Comparison of ENCODE assay signal across 26 cellular contexts in the genomic region with DNA sequence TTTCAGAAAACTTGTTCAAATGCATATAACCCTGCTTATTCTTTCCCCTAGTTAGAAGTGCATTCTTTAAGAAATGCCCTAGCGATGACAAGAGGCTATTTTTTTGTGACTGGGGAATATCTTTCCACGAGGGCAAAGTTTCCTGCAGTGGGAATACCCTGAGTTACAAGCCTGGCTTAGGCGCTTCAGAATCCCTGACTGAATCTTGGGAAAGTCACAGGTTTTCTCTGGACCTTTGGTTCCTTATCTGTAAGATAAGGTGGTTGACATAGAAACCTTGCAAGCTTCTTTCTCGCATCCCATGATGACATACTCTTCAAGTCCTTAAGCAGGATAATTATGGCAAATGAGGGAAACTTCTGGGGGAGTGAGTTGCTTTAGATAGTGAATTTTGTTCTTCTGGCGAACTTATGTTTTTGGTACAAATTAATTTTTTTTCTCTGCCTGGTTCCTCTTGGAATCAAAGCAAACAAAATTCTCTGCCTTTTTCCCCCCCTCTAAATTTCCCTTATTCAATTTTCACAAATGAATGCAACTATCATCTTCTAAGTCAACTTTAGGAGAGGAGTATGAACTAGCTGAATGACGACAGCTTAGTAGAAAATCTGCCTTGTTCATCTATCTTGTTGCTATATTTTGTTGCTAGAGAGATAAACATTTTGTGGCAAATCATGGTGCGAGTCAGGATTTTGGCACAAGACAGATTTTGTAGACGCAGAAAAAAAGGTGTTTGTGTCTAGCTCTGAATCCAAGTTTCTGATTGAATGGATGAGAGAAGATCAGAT.
DNase-seq lines count a peak whose midpoint lies in the region; ATAC-seq and TF ChIP-seq lines count a peak whose summit lies in the region.
"Had no signal": no experiment of that assay in that cellular context is flagged by ENCODE, and none has a peak within 500 bp of the region (broad histone marks: within the 10 kb centered on the region; RNA-seq: fewer than 3 reads in every experiment).

No MANE protein-coding gene starts in this region.

- H3K4me3 ChIP-seq in GM23338 (no peak overlapping the region), hepatocyte (no peak overlapping the region)
- H3K4me3 ChIP-seq: BLaER1, GM12878 had no signal

- POLR2A ChIA-PET in activated CD4-positive, alpha-beta memory T cell treated with anti-CD3 and anti-CD28 coated beads for 36 hours (lab: Charles Lee): no interaction called here

- H3K9me3 Mint-ChIP-seq in GM23338: no peaks in the 10 kb centered on the region
- H3K9me3 Mint-ChIP-seq in stimulated activated naive B cell treated with anti-CD40 and anti-IgM and Interleukin-4, amounts not matched to agents 10 μg/mL and 1 μg/mL and 100 μg/mL, for 72 hours: peaks cover 0 to 1% of the 10 kb centered on the region in 2 donors
- H3K9me3 Mint-ChIP-seq in activated CD4-positive, alpha-beta memory T cell treated with anti-CD3 and anti-CD28 coated beads for 36 hours: no peaks in the 10 kb centered on the region

- no peaks in the 10 kb centered on the region for H3K27me3 Mint-ChIP-seq in GM23338 (ENCODE audit: insufficient read depth, low read depth, poor library complexity)
- H3K27me3 Mint-ChIP-seq in stimulated activated naive B cell treated with anti-CD40 and anti-IgM and Interleukin-4, amounts not matched to agents 10 μg/mL and 1 μg/mL and 100 μg/mL, for 72 hours: no peaks in the 10 kb centered on the region
- peaks cover 3% of the 10 kb centered on the region for H3K27me3 Mint-ChIP-seq in activated CD4-positive, alpha-beta memory T cell treated with anti-CD3 and anti-CD28 coated beads for 36 hours
- H3K27me3 Mint-ChIP-seq: CD4-positive, alpha-beta memory T cell had no signal

- no peak for TF ChIP-seq CTCF in GM23338 (conservative IDR thresholded peaks at IDR 0.05; ENCODE audit: low read depth in 2 of 2)
- TF ChIP-seq CTCF in hepatocyte (IDR thresholded peaks at IDR 0.05; ENCODE audit: poor library complexity): no peak
- no peak for TF ChIP-seq CTCF in omental fat pad (IDR thresholded peaks at IDR 0.05)

- no peaks in the 10 kb centered on the region; the same call in 2 of the 3 replicates for H3K36me3 Mint-ChIP-seq in GM23338 (ENCODE audit: low read depth)
- no peaks in the 10 kb centered on the region for H3K36me3 Mint-ChIP-seq in stimulated activated naive B cell treated with anti-CD40 and anti-IgM and Interleukin-4, amounts not matched to agents 10 μg/mL and 1 μg/mL and 100 μg/mL, for 72 hours
- H3K36me3 Mint-ChIP-seq in activated CD4-positive, alpha-beta memory T cell treated with anti-CD3 and anti-CD28 coated beads for 36 hours: no peaks in the 10 kb centered on the region
- H3K36me3 Mint-ChIP-seq: CD14-positive monocyte; CD4-positive, alpha-beta memory T cell; CD4-positive, CD25-positive, alpha-beta regulatory T cell; CD8-positive, alpha-beta memory T cell had no signal

- H3F3A ChIP-seq in GM23338 (replicated peaks; ENCODE audit: low read depth): no peaks in the 10 kb centered on the region

- DNase-seq in GM23338 (ENCODE audit: low spot score) (no peak), amniotic epithelial cell (ENCODE audit: low read depth) (peak; percentile 59), hepatocyte (ENCODE audit: low spot score) (peak; percentile 56), omental fat pad (ENCODE audit: low spot score) (no peak), NOMO-1 (lab: John Stamatoyannopoulos, UW; ENCODE audit: unreplicated experiment in 2 of 2) (no peak)
- no peak for DNase-seq in stimulated activated naive B cell treated with anti-CD40 and anti-IgM and Interleukin-4, amounts not matched to agents 10 μg/mL and 1 μg/mL and 100 μg/mL, for 72 hours
- no peak for DNase-seq in activated CD4-positive, alpha-beta memory T cell treated with anti-CD3 and anti-CD28 coated beads for 36 hours
- DNase-seq: 8988T; ACHN; BE2C; C1 segment of cervical spinal cord; CD4-positive, alpha-beta memory T cell; CD4-positive, CD25-positive, alpha-beta regulatory T cell; CD8-positive, alpha-beta memory T cell; COR-L47; DMS 273 treated with DMSO at 0.1 percent for 48 hours; DMS153; DMS53; DMS79; DND-41; EL; GDM1 had no signal

- H3K27me3 ChIP-seq in GM23338 (ENCODE audit: insufficient read depth) (no peaks in the 10 kb centered on the region), hepatocyte (no peaks in the 10 kb centered on the region)
- H3K27me3 ChIP-seq: BE2C, BLaER1 had no signal

- H3K9me3 ChIP-seq in hepatocyte (ENCODE audit: low read depth): no peaks in the 10 kb centered on the region
- H3K9me3 ChIP-seq: BE2C, BLaER1 had no signal

- H3K4me2 ChIP-seq in GM23338: no peak overlapping the region
- H3K4me2 ChIP-seq in hepatocyte: no peak overlapping the region
- H3K4me2 ChIP-seq: BLaER1 had no signal

- ATAC-seq in GM23338 (no peak), omental fat pad (ENCODE audit: low FRiP score) (peak; percentile 73), HG02885 (IDR thresholded peaks at IDR 0.05; ENCODE audit: poor library complexity, unreplicated experiment) (no peak)
- no peak for ATAC-seq in stimulated activated naive B cell treated with anti-CD40 and anti-IgM and Interleukin-4, amounts not matched to agents 10 μg/mL and 1 μg/mL and 100 μg/mL, for 72 hours (replicated peaks)
- ATAC-seq: GM12878 had no signal

- no peaks in the 10 kb centered on the region for H3K4me1 ChIP-seq in GM23338 (ENCODE audit: insufficient read depth)
- no peaks in the 10 kb centered on the region for H3K4me1 ChIP-seq in hepatocyte (ENCODE audit: insufficient read depth)
- H3K4me1 ChIP-seq: BE2C had no signal

- H3K36me3 ChIP-seq in GM23338 (ENCODE audit: insufficient read depth) (no peaks in the 10 kb centered on the region), hepatocyte (replicated peaks; ENCODE audit: insufficient read depth, low read depth) (no peaks in the 10 kb centered on the region)
- H3K36me3 ChIP-seq: BE2C, BLaER1 had no signal

- H3K79me2 ChIP-seq in GM23338 (replicated peaks; ENCODE audit: insufficient read depth) (no peaks in the 10 kb centered on the region), hepatocyte (no peaks in the 10 kb centered on the region)

- H2AFZ ChIP-seq in GM23338 (peak overlapping the region; percentile 41; the same call in 1 of the 2 replicates), hepatocyte (no peak overlapping the region)

- WGBS in hepatocyte (ENCODE audit: low lambda C conversion rate, missing lambda C conversion rate): 66% methylated on average over 8 of the region's 8 CpGs

- intact Hi-C loops in activated CD4-positive, alpha-beta memory T cell treated with anti-CD3 and anti-CD28 coated beads for 36 hours (cut with micrococcal nuclease): no loop called here

- H3K4me3 Mint-ChIP-seq in GM23338: no peak overlapping the region
- no peak overlapping the region for H3K4me3 Mint-ChIP-seq in stimulated activated naive B cell treated with anti-CD40 and anti-IgM and Interleukin-4, amounts not matched to agents 10 μg/mL and 1 μg/mL and 100 μg/mL, for 72 hours
- no peak overlapping the region for H3K4me3 Mint-ChIP-seq in activated CD4-positive, alpha-beta memory T cell treated with anti-CD3 and anti-CD28 coated beads for 36 hours
- H3K4me3 Mint-ChIP-seq: CD14-positive monocyte; CD4-positive, alpha-beta memory T cell; CD4-positive, CD25-positive, alpha-beta regulatory T cell; CD8-positive, alpha-beta memory T cell had no signal

- H4K20me1 ChIP-seq in GM23338 (replicated peaks; ENCODE audit: insufficient read depth): no peaks in the 10 kb centered on the region
- no peaks in the 10 kb centered on the region for H4K20me1 ChIP-seq in hepatocyte (ENCODE audit: insufficient read depth, poor library complexity, severe bottlenecking)
- H4K20me1 ChIP-seq: BLaER1 had no signal

- H3K27ac ChIP-seq in GM23338 (ENCODE audit: low read depth): no peak overlapping the region
- H3K27ac ChIP-seq in hepatocyte: no peak overlapping the region
- H3K27ac ChIP-seq: BLaER1 had no signal

- CTCF ChIA-PET in activated CD4-positive, alpha-beta memory T cell treated with anti-CD3 and anti-CD28 coated beads for 36 hours (lab: Charles Lee): no interaction called here

- H3K4me1 Mint-ChIP-seq in GM23338: no peaks in the 10 kb centered on the region
- H3K4me1 Mint-ChIP-seq in stimulated activated naive B cell treated with anti-CD40 and anti-IgM and Interleukin-4, amounts not matched to agents 10 μg/mL and 1 μg/mL and 100 μg/mL, for 72 hours: no peaks in the 10 kb centered on the region
- no peaks in the 10 kb centered on the region for H3K4me1 Mint-ChIP-seq in activated CD4-positive, alpha-beta memory T cell treated with anti-CD3 and anti-CD28 coated beads for 36 hours (ENCODE audit: low read depth)
- H3K4me1 Mint-ChIP-seq: CD14-positive monocyte; CD4-positive, alpha-beta memory T cell; CD4-positive, CD25-positive, alpha-beta regulatory T cell; CD8-positive, alpha-beta memory T cell had no signal

- H3K9me2 ChIP-seq in GM23338 (ENCODE audit: insufficient read depth) (no peaks in the 10 kb centered on the region), hepatocyte (replicated peaks; ENCODE audit: insufficient read depth) (no peaks in the 10 kb centered on the region)

- no peak overlapping the region for H3K27ac Mint-ChIP-seq in GM23338
- H3K27ac Mint-ChIP-seq in stimulated activated naive B cell treated with anti-CD40 and anti-IgM and Interleukin-4, amounts not matched to agents 10 μg/mL and 1 μg/mL and 100 μg/mL, for 72 hours: no peak overlapping the region
- H3K27ac Mint-ChIP-seq in activated CD4-positive, alpha-beta memory T cell treated with anti-CD3 and anti-CD28 coated beads for 36 hours: no peak overlapping the region
- H3K27ac Mint-ChIP-seq: CD14-positive monocyte; CD4-positive, alpha-beta memory T cell; CD4-positive, CD25-positive, alpha-beta regulatory T cell; CD8-positive, alpha-beta memory T cell had no signal

Comparison
In these comparisons a context has a peak if more than half of its experiments do, and no peak if none do; other contexts are left out.
1. DNase-seq: peak in amniotic epithelial cell (single experiment) and hepatocyte (single experiment); none in GM23338 (single experiment), omental fat pad (single experiment), NOMO-1 (0 of 2), stimulated activated naive B cell treated with anti-CD40 and anti-IgM and Interleukin-4, amounts not matched to agents 10 μg/mL and 1 μg/mL and 100 μg/mL, for 72 hours (single experiment) and activated CD4-positive, alpha-beta memory T cell treated with anti-CD3 and anti-CD28 coated beads for 36 hours (single experiment).